27 cellular contexts compared by ENCODE assay signal in the genomic region with DNA sequence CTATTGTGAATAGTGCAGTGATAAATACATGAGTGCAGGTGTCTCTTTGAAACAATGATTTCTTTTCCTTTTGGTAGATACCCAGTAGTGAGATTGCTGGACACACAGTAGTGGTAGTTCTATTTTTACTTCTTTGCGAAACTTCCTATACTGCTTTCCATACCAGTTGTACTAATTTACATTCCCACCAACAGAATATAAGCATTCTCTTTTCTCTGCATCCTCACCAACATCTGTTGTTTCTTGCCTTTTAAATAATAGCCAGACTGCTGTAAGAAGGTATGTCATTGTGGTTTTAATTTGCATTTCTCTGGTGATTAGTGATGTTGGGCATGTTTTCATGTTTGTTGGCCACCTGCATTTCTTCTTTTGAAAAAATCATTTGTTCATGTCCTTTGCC.
DNase-seq lines count a peak whose midpoint lies in the region; ATAC-seq, FAIRE-seq and TF ChIP-seq lines count a peak whose summit lies in the region.
"Had no signal": no experiment of that assay in that cellular context is flagged by ENCODE, and none has a peak within 500 bp of the region (broad histone marks: within the 10 kb centered on the region; RNA-seq: fewer than 3 reads in every experiment).

No MANE protein-coding gene starts in this region.

- H3K4me2 ChIP-seq in GM12878 (ENCODE audit: control insufficient read depth, insufficient read depth) (no peak overlapping the region), GM23248 (ENCODE audit: unreplicated experiment) (no peak overlapping the region)

- TF ChIP-seq RAD21 in GM12878 (IDR thresholded peaks at IDR 0.05; ENCODE audit: insufficient read depth, low read depth, low read length), result no peak

- H3K79me2 ChIP-seq in GM12878 (ENCODE audit: control insufficient read depth, insufficient read depth, low read length) (no peaks in the 10 kb centered on the region), GM23248 (ENCODE audit: insufficient read depth) (no peaks in the 10 kb centered on the region)

- FAIRE-seq in GM12878 (lab: Jason Lieb, UNC), result no peak
- FAIRE-seq: GM18507, RCC 7860 had no signal

- H3K9me3 ChIP-seq in GM12878 (replicated peaks; ENCODE audit: control insufficient read depth, insufficient read depth, low read length), result no peaks in the 10 kb centered on the region
- no peaks in the 10 kb centered on the region for H3K9me3 ChIP-seq in GM23248 (ENCODE audit: low read depth)
- H3K9me3 ChIP-seq: heart left ventricle, SJSA1, thoracic aorta had no signal

- no peaks in the 10 kb centered on the region for H3F3A ChIP-seq in GM23248 (ENCODE audit: insufficient read depth)

- in situ Hi-C loops in GM12878 (cut with MboI) (no loop called here), GM23248 (cut with MboI) (no loop called here)

- RAD21 ChIA-PET in GM12878 (lab: Charles Lee; ENCODE audit: unreplicated experiment), result no interaction called here

- no peak for TF ChIP-seq CTCF in GM12878 (IDR thresholded peaks at IDR 0.05 in 2 of 3, conservative IDR thresholded peaks at IDR 0.05 in 1 of 3; ENCODE audit: control insufficient read depth in 2 of 3, extremely low read depth in 1 of 3, insufficient read depth in 1 of 3, low read depth in 3 of 3, low read length in 3 of 3)

- no peak overlapping the region for H3K4me3 ChIP-seq in GM12878
- no peak overlapping the region for H3K4me3 ChIP-seq in GM23248
- H3K4me3 ChIP-seq: heart left ventricle, SJSA1, skin epidermis, thoracic aorta had no signal

- H3K27me3 ChIP-seq in GM12878 (replicated peaks in 1 of 2; ENCODE audit: control insufficient read depth in 2 of 2, insufficient read depth in 2 of 2, low read length in 1 of 2) (no peaks in the 10 kb centered on the region), GM23248 (replicated peaks; ENCODE audit: insufficient read depth) (no peaks in the 10 kb centered on the region)
- H3K27me3 ChIP-seq: SJSA1 had no signal

- intact Hi-C loops in GM12878 (cut with micrococcal nuclease; ENCODE audit: unreplicated experiment), result no loop called here

- no peaks in the 10 kb centered on the region for H3K36me3 ChIP-seq in GM12878 (ENCODE audit: control insufficient read depth in 2 of 2, insufficient read depth in 2 of 2, low read length in 1 of 2)
- no peaks in the 10 kb centered on the region for H3K36me3 ChIP-seq in GM23248 (ENCODE audit: low read depth)
- H3K36me3 ChIP-seq: heart left ventricle, SJSA1, thoracic aorta had no signal

- WGBS in GM12878 (ENCODE audit: insufficient coverage, insufficient replicate concordance, low lambda C conversion rate, missing lambda C conversion rate), result 50% methylated on average over 1 of the region's 1 CpG
- WGBS in GM23248 (ENCODE audit: low coverage in 1 of 2, low lambda C conversion rate in 2 of 2, missing lambda C conversion rate in 2 of 2), 2 experiments, result 56 to 79% methylated on average over 1 of the region's 1 CpG

- POLR2A ChIA-PET in GM12878 (lab: Charles Lee), result no interaction called here

- CTCF ChIA-PET in GM12878 (lab: Yijun Ruan, JAX), result no interaction called here

- H4K20me1 ChIP-seq in GM12878 (ENCODE audit: control insufficient read depth, insufficient read depth) (no peaks in the 10 kb centered on the region), GM23248 (ENCODE audit: insufficient read depth) (no peaks in the 10 kb centered on the region)

- DNase-seq in GM12878 (ENCODE audit: low read depth, low spot score) (peak; percentile 4), T-helper 2 cell (no peak), ecto neural progenitor cell (ENCODE audit: low spot score) (no peak), GM23248 (no peak), NCI-H2029 treated with DMSO at 0.1 percent for 48 hours (lab: John Stamatoyannopoulos, UW) (no peak)
- DNase-seq: activated CD4-positive, alpha-beta T cell treated with anti-CD3 and anti-CD28 coated beads, Interleukin-2, amount 10 ng/mL, durations not matched to agents 24 days and 14 days; activated naive CD8-positive, alpha-beta T cell treated with anti-CD3 and anti-CD28 coated beads for 36 hours; CD4-positive, alpha-beta T cell; cerebellar nuclear complex; heart left ventricle; IMR-90; left colon; mesenchymal stem cell; NCI-H1417 treated with DMSO at 0.1 percent for 48 hours; NCI-H2107; NCI-H510A; nucleus accumbens; stimulated activated naive B cell treated with anti-CD40 and anti-IgM and Interleukin-4, amounts not matched to agents 10 μg/mL and 1 μg/mL and 100 μg/mL, for 72 hours; T-helper 1 cell had no signal

- H3K9me2 ChIP-seq in GM23248 (ENCODE audit: insufficient read depth), result no peaks in the 10 kb centered on the region

- SMC1A ChIA-PET in GM12878 (lab: Charles Lee; ENCODE audit: uncharacterized antibody, unreplicated experiment), result no interaction called here

- no peaks in the 10 kb centered on the region for H3K4me1 ChIP-seq in GM12878 (ENCODE audit: control insufficient read depth, insufficient read depth, low read length)
- H3K4me1 ChIP-seq in GM23248 (ENCODE audit: insufficient read depth), result no peaks in the 10 kb centered on the region
- H3K4me1 ChIP-seq: heart left ventricle, SJSA1 had no signal

- H3K9ac ChIP-seq in GM12878 (ENCODE audit: control insufficient read depth, insufficient read depth, low read length) (no peak overlapping the region), GM23248 (no peak overlapping the region)

- TF ChIP-seq POLR2A in GM12878 (IDR thresholded peaks at IDR 0.05; ENCODE audit: low read depth, low read length), result no peak

- no peak for TF ChIP-seq EP300 in GM12878 (IDR thresholded peaks at IDR 0.05; ENCODE audit: borderline replicate concordance in 1 of 2, control insufficient read depth in 1 of 2, low read depth in 2 of 2, low read length in 2 of 2)

- ATAC-seq in GM18909 (IDR thresholded peaks at IDR 0.05; ENCODE audit: poor library complexity, unreplicated experiment) (peak; percentile 83), GM21367 (IDR thresholded peaks at IDR 0.05; ENCODE audit: unreplicated experiment) (peak; percentile 53), HG03039 (IDR thresholded peaks at IDR 0.05; ENCODE audit: unreplicated experiment) (peak; percentile 44), GM12878 (no peak; the same call in 2 of the 3 replicates)
- ATAC-seq: heart left ventricle; left colon; stimulated activated naive B cell treated with anti-CD40 and anti-IgM and Interleukin-4, amounts not matched to agents 10 μg/mL and 1 μg/mL and 100 μg/mL, for 72 hours had no signal

- no peak overlapping the region for H2AFZ ChIP-seq in GM12878 (ENCODE audit: control insufficient read depth, low read depth, low read length)
- H2AFZ ChIP-seq in GM23248, result no peak overlapping the region

- H3K27ac ChIP-seq in GM12878 (ENCODE audit: control insufficient read depth, insufficient read depth) (no peak overlapping the region), GM23248 (no peak overlapping the region)
- H3K27ac ChIP-seq: heart left ventricle, SJSA1, skin epidermis, thoracic aorta had no signal

- BruUV-seq in GM12878 (replicated peaks; lab: Mats Ljungman, UMichigan), result no TSS peak

TF ChIP-seq in GM12878, 131 proteins besides CTCF, POLR2A, EP300 and RAD21 (continues in another document):
- TF ChIP-seq ZNF24 (IDR thresholded peaks at IDR 0.05), result peak; percentile 74; the same call in 1 of the 2 replicates
- TF ChIP-seq PAX8 (IDR thresholded peaks at IDR 0.05), result no peak
- TF ChIP-seq, protein P1, sequence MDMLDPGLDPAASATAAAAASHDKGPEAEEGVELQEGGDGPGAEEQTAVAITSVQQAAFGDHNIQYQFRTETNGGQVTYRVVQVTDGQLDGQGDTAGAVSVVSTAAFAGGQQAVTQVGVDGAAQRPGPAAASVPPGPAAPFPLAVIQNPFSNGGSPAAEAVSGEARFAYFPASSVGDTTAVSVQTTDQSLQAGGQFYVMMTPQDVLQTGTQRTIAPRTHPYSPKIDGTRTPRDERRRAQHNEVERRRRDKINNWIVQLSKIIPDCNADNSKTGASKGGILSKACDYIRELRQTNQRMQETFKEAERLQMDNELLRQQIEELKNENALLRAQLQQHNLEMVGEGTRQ (IDR thresholded peaks at IDR 0.05; ENCODE audit: borderline replicate concordance, low read depth, low read length), result no peak
- TF ChIP-seq, protein P2, sequence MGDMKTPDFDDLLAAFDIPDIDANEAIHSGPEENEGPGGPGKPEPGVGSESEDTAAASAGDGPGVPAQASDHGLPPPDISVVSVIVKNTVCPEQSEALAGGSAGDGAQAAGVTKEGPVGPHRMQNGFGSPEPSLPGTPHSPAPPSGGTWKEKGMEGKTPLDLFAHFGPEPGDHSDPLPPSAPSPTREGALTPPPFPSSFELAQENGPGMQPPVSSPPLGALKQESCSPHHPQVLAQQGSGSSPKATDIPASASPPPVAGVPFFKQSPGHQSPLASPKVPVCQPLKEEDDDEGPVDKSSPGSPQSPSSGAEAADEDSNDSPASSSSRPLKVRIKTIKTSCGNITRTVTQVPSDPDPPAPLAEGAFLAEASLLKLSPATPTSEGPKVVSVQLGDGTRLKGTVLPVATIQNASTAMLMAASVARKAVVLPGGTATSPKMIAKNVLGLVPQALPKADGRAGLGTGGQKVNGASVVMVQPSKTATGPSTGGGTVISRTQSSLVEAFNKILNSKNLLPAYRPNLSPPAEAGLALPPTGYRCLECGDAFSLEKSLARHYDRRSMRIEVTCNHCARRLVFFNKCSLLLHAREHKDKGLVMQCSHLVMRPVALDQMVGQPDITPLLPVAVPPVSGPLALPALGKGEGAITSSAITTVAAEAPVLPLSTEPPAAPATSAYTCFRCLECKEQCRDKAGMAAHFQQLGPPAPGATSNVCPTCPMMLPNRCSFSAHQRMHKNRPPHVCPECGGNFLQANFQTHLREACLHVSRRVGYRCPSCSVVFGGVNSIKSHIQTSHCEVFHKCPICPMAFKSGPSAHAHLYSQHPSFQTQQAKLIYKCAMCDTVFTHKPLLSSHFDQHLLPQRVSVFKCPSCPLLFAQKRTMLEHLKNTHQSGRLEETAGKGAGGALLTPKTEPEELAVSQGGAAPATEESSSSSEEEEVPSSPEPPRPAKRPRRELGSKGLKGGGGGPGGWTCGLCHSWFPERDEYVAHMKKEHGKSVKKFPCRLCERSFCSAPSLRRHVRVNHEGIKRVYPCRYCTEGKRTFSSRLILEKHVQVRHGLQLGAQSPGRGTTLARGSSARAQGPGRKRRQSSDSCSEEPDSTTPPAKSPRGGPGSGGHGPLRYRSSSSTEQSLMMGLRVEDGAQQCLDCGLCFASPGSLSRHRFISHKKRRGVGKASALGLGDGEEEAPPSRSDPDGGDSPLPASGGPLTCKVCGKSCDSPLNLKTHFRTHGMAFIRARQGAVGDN (IDR thresholded peaks at IDR 0.05), result no peak
- no peak for TF ChIP-seq GATAD2B (conservative IDR thresholded peaks at IDR 0.05; ENCODE audit: low read depth)
- TF ChIP-seq EZH2 (IDR thresholded peaks at IDR 0.05; ENCODE audit: borderline replicate concordance, control insufficient read depth, low read depth, low read length), result no peak
- no peak for TF ChIP-seq SREBF2 (IDR thresholded peaks at IDR 0.05; ENCODE audit: low read length)
